ENCODE assay signal across 23 cellular contexts in the genomic region with DNA sequence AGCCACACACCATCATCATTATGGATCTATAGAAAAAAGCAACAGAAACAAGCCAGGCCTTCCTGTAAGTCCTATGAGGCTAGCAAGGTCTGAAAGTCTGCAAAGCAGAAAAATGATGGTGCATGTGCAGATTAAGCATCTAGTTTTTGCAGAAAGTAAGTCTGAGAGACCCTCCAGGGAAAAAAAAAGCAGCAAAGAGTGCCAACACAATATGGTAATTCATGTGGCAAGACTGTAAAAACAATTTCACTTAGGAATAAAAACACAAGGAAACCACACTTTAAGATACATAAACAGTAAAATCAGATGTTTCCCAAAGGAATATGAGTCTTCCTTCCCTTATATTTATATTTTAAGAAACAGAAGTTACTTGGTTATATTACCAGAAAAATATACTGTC.
"Had no signal": no experiment of that assay in that cellular context is flagged by ENCODE, and none has a peak within 500 bp of the region (broad histone marks: within the 10 kb centered on the region; RNA-seq: fewer than 3 reads in every experiment).

No MANE protein-coding gene starts in this region.

- H3K9me3 Mint-ChIP-seq: activated naive CD4-positive, alpha-beta T cell treated with anti-CD3 and anti-CD28 coated beads, Interleukin-2, amount 50 U/mL, for 24 hours; activated T-helper 1 cell treated with anti-CD3 and anti-CD28 coated beads, Interleukin-12 subunit alpha, Interleukin-12 subunit beta, Interleukin-2, Interleukin-4 antibody, amounts not matched to agents 30 ng/mL and 10 ng/mL and 1 ng/mL, durations not matched to agents 14 hours and 24 hours and 36 hours; effector memory CD8-positive, alpha-beta T cell; natural killer cell treated with Interleukin-12 subunit alpha and Interleukin-12 subunit beta and Interleukin-15 and Interleukin-18, amount 100 ng/mL, for 72 hours; T-helper 1 cell treated with Interleukin-12 subunit alpha and Interleukin-12 subunit beta and Interleukin-4 antibody, amounts not matched to agents 30 μg/mL and 1 μg/mL, for 36 hours had no signal

- H3K27me3 Mint-ChIP-seq: activated naive CD4-positive, alpha-beta T cell treated with anti-CD3 and anti-CD28 coated beads, Interleukin-2, amount 50 U/mL, for 24 hours; effector memory CD8-positive, alpha-beta T cell; natural killer cell treated with Interleukin-12 subunit alpha and Interleukin-12 subunit beta and Interleukin-15 and Interleukin-18, amount 100 ng/mL, for 72 hours had no signal

- H3K4me3 Mint-ChIP-seq: activated naive CD4-positive, alpha-beta T cell treated with anti-CD3 and anti-CD28 coated beads, Interleukin-2, amount 50 U/mL, for 24 hours; activated T-helper 1 cell treated with anti-CD3 and anti-CD28 coated beads, Interleukin-12 subunit alpha, Interleukin-12 subunit beta, Interleukin-2, Interleukin-4 antibody, amounts not matched to agents 30 ng/mL and 10 ng/mL and 1 ng/mL, durations not matched to agents 14 hours and 24 hours and 36 hours; effector memory CD8-positive, alpha-beta T cell; natural killer cell treated with Interleukin-12 subunit alpha and Interleukin-12 subunit beta and Interleukin-15 and Interleukin-18, amount 100 ng/mL, for 72 hours; T-helper 1 cell treated with Interleukin-12 subunit alpha and Interleukin-12 subunit beta and Interleukin-4 antibody, amounts not matched to agents 30 μg/mL and 1 μg/mL, for 36 hours had no signal

- H3K4me1 Mint-ChIP-seq: activated naive CD4-positive, alpha-beta T cell treated with anti-CD3 and anti-CD28 coated beads, Interleukin-2, amount 50 U/mL, for 24 hours had no signal

- DNase-seq: activated CD4-positive, alpha-beta T cell treated with anti-CD3 and anti-CD28 coated beads for 4 hours; activated CD4-positive, alpha-beta T cell treated with anti-CD3 and anti-CD28 coated beads, Interleukin-2, amount 50 U/mL, for 48 hours; activated CD4-positive, CD25-positive, alpha-beta regulatory T cell; activated gamma-delta T cell treated with Interleukin-2 at 50 U/mL for 16 hours; adrenal gland; dermis blood vessel endothelial cell; effector memory CD8-positive, alpha-beta T cell; foreskin fibroblast; heart right ventricle; islet precursor cell; left cardiac atrium; nucleus accumbens; posterior cingulate gyrus; stimulated activated CD4-positive, alpha-beta T cell treated with anti-CD3 and anti-CD28 coated beads, Interleukin-2, amount 100 ng/mL, for 48 hours; stimulated activated CD8-positive, alpha-beta memory T cell treated with anti-CD3 and anti-CD28 coated beads, Interleukin-4, amount 100 ng/mL, for 48 hours; stimulated activated naive CD4-positive, alpha-beta T cell treated with Interleukin-2 at 50 U/mL for 16 hours; upper lobe of right lung had no signal

- H3K27ac Mint-ChIP-seq: activated naive CD4-positive, alpha-beta T cell treated with anti-CD3 and anti-CD28 coated beads, Interleukin-2, amount 50 U/mL, for 24 hours; activated T-helper 1 cell treated with anti-CD3 and anti-CD28 coated beads, Interleukin-12 subunit alpha, Interleukin-12 subunit beta, Interleukin-2, Interleukin-4 antibody, amounts not matched to agents 30 ng/mL and 10 ng/mL and 1 ng/mL, durations not matched to agents 14 hours and 24 hours and 36 hours; natural killer cell treated with Interleukin-12 subunit alpha and Interleukin-12 subunit beta and Interleukin-15 and Interleukin-18, amount 100 ng/mL, for 72 hours had no signal

- ATAC-seq: effector memory CD8-positive, alpha-beta T cell; esophagus mucosa; heart right ventricle; left cardiac atrium; natural killer cell treated with Interleukin-12 subunit alpha and Interleukin-12 subunit beta and Interleukin-15 and Interleukin-18, amount 100 ng/mL, for 72 hours; sciatic nerve; upper lobe of right lung had no signal
